Comparison of ENCODE assay signal across 15 cellular contexts in genomic region chr14:63361790-63362189, GRCh38.
DNase-seq lines count a peak whose midpoint lies in the region; ATAC-seq and TF ChIP-seq lines count a peak whose summit lies in the region.
"Had no signal": no experiment of that assay in that cellular context is flagged by ENCODE, and none has a peak within 500 bp of the region (broad histone marks: within the 10 kb centered on the region; RNA-seq: fewer than 3 reads in every experiment).

No MANE protein-coding gene starts in this region.

- peak; percentile 3 for DNase-seq in HuH-7 (ENCODE audit: low spot score)
- no peak for DNase-seq in nephron progenitor cell
- no peak for DNase-seq in NCI-H446 (lab: John Stamatoyannopoulos, UW)
- DNase-seq in activated CD4-positive, alpha-beta T cell treated with anti-CD3 and anti-CD28 coated beads for 1 hour: no peak
- DNase-seq: activated gamma-delta T cell; effector memory CD4-positive, alpha-beta T cell; HFFc6; mesenchymal stem cell; MM.1S; stimulated activated naive CD8-positive, alpha-beta T cell treated with anti-CD3 and anti-CD28 coated beads, Interleukin-15, Interleukin-2, amounts not matched to agents 100 U/mL and 50 U/mL, for 24 hours; uterus had no signal

- peaks cover 37% of the 10 kb centered on the region for H3K36me3 Mint-ChIP-seq in nephron progenitor cell (ENCODE audit: low read depth)
- H3K36me3 Mint-ChIP-seq: CD4-positive, CD25-positive, alpha-beta regulatory T cell had no signal

- H3K27ac ChIP-seq in OCI-LY3 (ENCODE audit: low read length): no peak overlapping the region
- H3K27ac ChIP-seq: uterus had no signal

- H3K27me3 Mint-ChIP-seq in nephron progenitor cell (ENCODE audit: low read depth, poor library complexity): peaks cover 4% of the 10 kb centered on the region

- no peak overlapping the region for H3K9ac ChIP-seq in OCI-LY3 (ENCODE audit: low read length)

- peak overlapping the region; percentile 94 for H3K27ac Mint-ChIP-seq in nephron progenitor cell
- H3K27ac Mint-ChIP-seq: CD4-positive, CD25-positive, alpha-beta regulatory T cell; HFFc6 had no signal

- H3K79me2 ChIP-seq in OCI-LY3 (ENCODE audit: low read length): no peaks in the 10 kb centered on the region

- no peak overlapping the region for H3K4me3 ChIP-seq in OCI-LY3 (ENCODE audit: low read length)
- H3K4me3 ChIP-seq: uterus had no signal

- H3K9me3 Mint-ChIP-seq in nephron progenitor cell: peaks cover 32% of the 10 kb centered on the region
- H3K9me3 Mint-ChIP-seq: HFFc6 had no signal

- H3K4me1 Mint-ChIP-seq in nephron progenitor cell: peaks cover 24% of the 10 kb centered on the region
- H3K4me1 Mint-ChIP-seq: CD4-positive, CD25-positive, alpha-beta regulatory T cell had no signal

- H3K27me3 ChIP-seq in OCI-LY3 (ENCODE audit: low read depth, low read length): no peaks in the 10 kb centered on the region
- H3K27me3 ChIP-seq: uterus had no signal

- no peak overlapping the region for H3K4me3 Mint-ChIP-seq in nephron progenitor cell
- H3K4me3 Mint-ChIP-seq: CD4-positive, CD25-positive, alpha-beta regulatory T cell; HFFc6 had no signal

- ATAC-seq in GM18520 (IDR thresholded peaks at IDR 0.05; ENCODE audit: unreplicated experiment): no peak
- ATAC-seq: stimulated activated naive CD8-positive, alpha-beta T cell treated with anti-CD3 and anti-CD28 coated beads, Interleukin-15, Interleukin-2, amounts not matched to agents 100 U/mL and 50 U/mL, for 24 hours had no signal

- TF ChIP-seq CTCF in GM12872 (IDR thresholded peaks at IDR 0.05; ENCODE audit: insufficient read depth, low read depth, low read length) (peak; percentile 24; the same call in 2 of the 3 replicates), OCI-LY3 (IDR thresholded peaks at IDR 0.05; ENCODE audit: low read depth, low read length) (peak; percentile 29; the same call in 1 of the 2 replicates), nephron progenitor cell (IDR thresholded peaks at IDR 0.05) (no peak)

- no peaks in the 10 kb centered on the region for H3K36me3 ChIP-seq in OCI-LY3 (replicated peaks; ENCODE audit: low read depth, low read length)
- H3K36me3 ChIP-seq: uterus had no signal

- H3K9me3 ChIP-seq in OCI-LY3 (ENCODE audit: insufficient read depth, low read length): no peaks in the 10 kb centered on the region
- H3K9me3 ChIP-seq: uterus had no signal

- no peak overlapping the region for H2AFZ ChIP-seq in OCI-LY3 (ENCODE audit: low read depth, low read length)

- H3K4me1 ChIP-seq in OCI-LY3 (ENCODE audit: low read length): no peaks in the 10 kb centered on the region
- H3K4me1 ChIP-seq: uterus had no signal

- H4K20me1 ChIP-seq in OCI-LY3 (ENCODE audit: insufficient read depth, low read length): no peaks in the 10 kb centered on the region

- H3K4me2 ChIP-seq in OCI-LY3 (ENCODE audit: low read length): no peak overlapping the region
